Comparison of ENCODE assay signal across 1 cellular context in genomic region chr6:149079911-149080501, GRCh38.
TF ChIP-seq lines count a peak whose summit lies in the region.

No MANE protein-coding gene starts in this region.

TF ChIP-seq in HepG2, 621 proteins besides CTCF, POLR2A, EP300 and RAD21 (continued from another document):
- TF ChIP-seq ZNF574 (CRISPR knock-in tag; IDR thresholded peaks at IDR 0.05) = no peak
- 0 out of 2 replicates have a peak, but pooled peaks have one; percentile 46 for TF ChIP-seq ZNF749 (CRISPR knock-in tag; IDR thresholded peaks at IDR 0.05; ENCODE audit: borderline replicate concordance)
- no peak for TF ChIP-seq ZNF367 (CRISPR knock-in tag; IDR thresholded peaks at IDR 0.05; ENCODE audit: borderline replicate concordance)
- TF ChIP-seq THAP7 (CRISPR knock-in tag; IDR thresholded peaks at IDR 0.05) = peak; percentile 41; the same call in 1 of the 2 replicates
